6 cellular contexts compared by ENCODE assay signal in the genomic region with DNA sequence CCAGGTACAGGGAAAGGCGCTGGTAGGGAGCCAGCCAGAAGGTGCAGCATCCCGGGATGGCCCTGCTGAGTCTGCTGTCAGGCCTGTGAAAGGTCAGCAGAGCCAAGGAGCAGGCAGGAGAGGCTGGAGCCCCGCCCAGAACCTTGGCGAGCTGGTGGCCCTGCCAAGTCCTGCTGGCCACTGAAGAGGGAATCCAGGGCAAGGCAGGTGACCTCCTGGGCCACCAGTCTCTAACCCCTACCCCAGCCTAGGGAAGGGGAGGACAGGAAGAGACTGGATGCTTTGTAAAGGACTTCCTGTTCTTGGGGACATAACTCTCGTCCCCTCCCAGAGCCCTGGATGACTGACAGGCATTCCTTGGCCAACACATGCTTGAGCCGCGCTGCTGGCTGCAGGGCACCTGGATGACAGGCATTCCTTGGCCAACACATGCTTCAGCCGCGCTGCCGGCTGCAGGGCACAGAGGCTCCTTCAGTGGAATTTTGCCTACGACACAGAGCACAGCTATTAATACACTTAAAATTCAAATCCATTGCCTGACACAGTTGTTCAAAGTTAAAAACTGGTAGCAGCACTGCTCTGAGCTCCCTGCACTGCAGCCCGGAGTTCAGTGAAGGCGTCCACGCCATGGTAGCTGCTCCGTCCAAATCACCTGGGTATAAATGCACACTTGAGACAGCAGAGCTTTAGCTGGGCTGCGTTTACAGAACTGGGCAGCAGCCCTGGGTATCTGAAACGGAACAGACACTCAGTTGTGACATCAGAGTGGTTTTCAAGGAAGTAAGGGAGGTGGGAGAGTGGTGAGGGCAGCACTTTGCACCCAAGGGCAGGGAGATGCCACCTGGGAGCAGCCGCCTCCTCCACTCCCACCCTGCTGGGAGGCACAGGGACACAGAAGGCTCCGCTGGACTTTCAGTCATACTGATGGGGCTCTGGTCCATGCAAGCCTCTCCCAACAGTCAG. TPM values are rescaled to one million over a fixed set of nuclear protein-coding genes. Genes with fewer than 3 reads are reported as not detected.
DNase-seq lines count a peak whose midpoint lies in the region; ATAC-seq and TF ChIP-seq lines count a peak whose summit lies in the region.

No MANE protein-coding gene starts in this region.

- H3K27me3 Mint-ChIP-seq in HFFc6 (ENCODE audit: insufficient read depth) (peaks cover 8% of the 10 kb centered on the region), nephron progenitor cell (ENCODE audit: low read depth, poor library complexity) (no peaks in the 10 kb centered on the region)
- no peaks in the 10 kb centered on the region for H3K27me3 Mint-ChIP-seq in activated naive CD8-positive, alpha-beta T cell

- H3K27ac Mint-ChIP-seq in HFFc6 (peak overlapping the region; percentile 63), nephron progenitor cell (no peak overlapping the region)
- H3K27ac Mint-ChIP-seq in activated naive CD8-positive, alpha-beta T cell = peak overlapping the region; percentile 41

- H3K36me3 Mint-ChIP-seq in HFFc6 (ENCODE audit: low read depth) (peaks cover 3% of the 10 kb centered on the region; the same call in 1 of the 2 replicates), nephron progenitor cell (ENCODE audit: low read depth) (peaks cover 4% of the 10 kb centered on the region)
- peaks cover 5% of the 10 kb centered on the region for H3K36me3 Mint-ChIP-seq in activated naive CD8-positive, alpha-beta T cell

- H3K4me3 Mint-ChIP-seq in HFFc6 (peak overlapping the region; percentile 87), nephron progenitor cell (peak overlapping the region; percentile 82)
- H3K4me3 Mint-ChIP-seq in activated naive CD8-positive, alpha-beta T cell = peak overlapping the region; percentile 91

- H3K4me1 Mint-ChIP-seq in HFFc6 (ENCODE audit: low read depth) (peaks cover 26% of the 10 kb centered on the region), nephron progenitor cell (peaks cover 41% of the 10 kb centered on the region)
- peaks cover 16% of the 10 kb centered on the region for H3K4me1 Mint-ChIP-seq in activated naive CD8-positive, alpha-beta T cell (ENCODE audit: low read depth)

- H3K9me3 Mint-ChIP-seq in HFFc6 (no peaks in the 10 kb centered on the region), nephron progenitor cell (no peaks in the 10 kb centered on the region)
- H3K9me3 Mint-ChIP-seq in activated naive CD8-positive, alpha-beta T cell (ENCODE audit: low read depth) = no peaks in the 10 kb centered on the region

- no peak for TF ChIP-seq CTCF in HFFc6 (IDR thresholded peaks at IDR 0.05)
- no peak for TF ChIP-seq CTCF in nephron progenitor cell (IDR thresholded peaks at IDR 0.05)

- ATAC-seq in HG02798 (IDR thresholded peaks at IDR 0.05; ENCODE audit: poor library complexity, unreplicated experiment) (no peak), GM18868 (IDR thresholded peaks at IDR 0.05; ENCODE audit: unreplicated experiment) (no peak)

- DNase-seq in HFFc6 (no peak), nephron progenitor cell (no peak), retina (no peak)

RNA-seq across cellular contexts. Expression of a gene that starts 2.0 kb away (rescaled TPM):
- total RNA-seq in HFFc6 (2021; fragmentation: NEBNext Ultra II Directional; extraction: Animal tissue kit (Norgen Biotek cat#: 25700)) = 1 to 10 TPM; 1.1 to 2.6 (median 1.8) TPM

RNA-seq across cellular contexts. Expression of a gene that starts 2.0 kb away (rescaled TPM):
- 10 to 100 TPM; 12.8 to 17.8 (median 15.1) TPM for total RNA-seq in HFFc6 (2021; fragmentation: NEBNext Ultra II Directional; extraction: Animal tissue kit (Norgen Biotek cat#: 25700))

RNA-seq across cellular contexts. Expression of a gene that starts 7.4 kb away (rescaled TPM):
- total RNA-seq in HFFc6 (2021; fragmentation: NEBNext Ultra II Directional; extraction: Animal tissue kit (Norgen Biotek cat#: 25700)) = 10 to 100 TPM; 32.7 to 39.4 (median 37.5) TPM

RNA-seq across cellular contexts. Expression of a gene that starts 10.7 kb away (rescaled TPM):
- 10 to 100 TPM; 15.8 to 19.8 (median 16.7) TPM for total RNA-seq in HFFc6 (2021; fragmentation: NEBNext Ultra II Directional; extraction: Animal tissue kit (Norgen Biotek cat#: 25700))

RNA-seq across cellular contexts. Expression of a gene that starts 16.2 kb away (rescaled TPM):
- total RNA-seq in HFFc6 (2021; fragmentation: NEBNext Ultra II Directional; extraction: Animal tissue kit (Norgen Biotek cat#: 25700)) = under 1 TPM; 0.06 to 0.56 (median 0.11) TPM
